8 cellular contexts compared by ENCODE assay signal in the genomic region with DNA sequence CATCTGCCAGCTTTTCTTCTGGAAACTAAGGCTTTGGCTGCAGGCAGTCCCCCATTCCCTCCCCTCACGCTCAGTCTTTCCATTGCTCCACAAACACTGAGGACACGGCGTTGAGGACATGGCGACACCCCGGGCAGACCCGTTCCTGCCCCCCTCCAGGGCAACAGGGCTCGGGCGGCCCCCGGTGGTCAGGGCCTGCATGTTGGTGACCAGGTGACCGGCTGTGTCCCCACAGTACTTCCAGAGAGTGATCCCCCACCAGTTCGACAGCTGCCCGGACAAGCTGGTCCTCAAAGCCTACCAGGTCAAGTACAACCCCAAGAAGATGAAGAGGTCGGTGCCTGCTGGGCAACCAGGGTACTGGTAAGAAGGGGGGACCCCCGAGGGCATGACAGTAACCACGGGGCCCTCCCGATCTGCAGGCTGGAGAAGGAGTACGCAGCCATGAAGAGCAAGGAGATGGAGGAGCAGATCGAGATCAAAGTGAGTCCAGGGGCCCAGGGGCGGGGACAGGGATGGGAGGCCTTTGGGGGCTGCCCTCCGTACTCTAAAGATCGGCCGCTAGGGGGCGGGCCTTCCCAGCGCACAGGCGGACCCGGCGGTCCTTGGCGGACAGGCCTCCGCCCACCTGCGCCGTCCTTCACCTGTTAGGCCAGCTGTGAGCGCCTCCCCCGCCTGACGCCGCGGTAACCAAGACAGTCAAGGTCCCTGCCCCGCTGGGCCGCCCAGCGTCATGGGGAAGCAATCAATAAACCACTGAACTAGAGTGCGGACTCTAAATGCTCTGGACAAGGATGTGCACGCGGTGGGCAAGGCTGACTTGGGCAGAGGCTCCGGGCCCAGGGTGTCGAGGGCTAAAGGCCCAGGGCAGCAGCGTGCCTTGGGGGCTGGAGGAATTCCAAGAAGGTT. TPM values are rescaled to one million over a fixed set of nuclear protein-coding genes. Genes with fewer than 3 reads are reported as not detected.
DNase-seq lines count a peak whose midpoint lies in the region; ATAC-seq and TF ChIP-seq lines count a peak whose summit lies in the region.

No MANE protein-coding gene starts in this region.

- ATAC-seq in omental fat pad (ENCODE audit: low FRiP score) (peak; percentile 60), upper lobe of right lung (peak; percentile 86), HG03354 (IDR thresholded peaks at IDR 0.05; ENCODE audit: poor library complexity, severe bottlenecking, unreplicated experiment) (no peak)

- DNase-seq in DMS53 (lab: John Stamatoyannopoulos, UW) (peak; percentile 96), KG1 (lab: John Stamatoyannopoulos, UW) (peak; percentile 11), RPMI8226 (peak; percentile 91), foreskin fibroblast (peak in 1 of 2 donors; percentile 78), omental fat pad (ENCODE audit: low spot score) (peak; percentile 46), upper lobe of right lung (peak; percentile 92)
- peak; percentile 47 for DNase-seq in activated effector memory CD4-positive, alpha-beta T cell treated with Interleukin-2 at 50 U/mL for 16 hours

- TF ChIP-seq CTCF in foreskin fibroblast (IDR thresholded peaks at IDR 0.05; ENCODE audit: low read depth, low read length) (peak; percentile 70), omental fat pad (IDR thresholded peaks at IDR 0.05) (peak in 1 of 3 donors; percentile 37), upper lobe of right lung (IDR thresholded peaks at IDR 0.05) (peak; percentile 83)

- H3K4me3 ChIP-seq in foreskin fibroblast (ENCODE audit: low read depth in 1 of 2, low read length in 2 of 2) (no peak overlapping the region), upper lobe of right lung (no peak overlapping the region)

- intact Hi-C loops in upper lobe of right lung (cut with DNase I) = no loop called here

- H3K9me3 ChIP-seq in upper lobe of right lung = no peaks in the 10 kb centered on the region

- no peaks in the 10 kb centered on the region for H3K36me3 ChIP-seq in upper lobe of right lung

- H3K4me1 ChIP-seq in upper lobe of right lung = no peaks in the 10 kb centered on the region

- no peaks in the 10 kb centered on the region for H3K27me3 ChIP-seq in upper lobe of right lung

- no peak overlapping the region for H3K27ac ChIP-seq in upper lobe of right lung

RNA-seq across cellular contexts. Expression of gene PRR36, which starts 21.1 kb away (rescaled TPM):
- not detected for total RNA-seq in omental fat pad
- total RNA-seq in upper lobe of right lung = 2.6 TPM

RNA-seq across cellular contexts. Expression of gene EVI5L, which starts 23.1 kb away (rescaled TPM):
- 10 to 100 TPM in 1 of 4 donors, 1 to 10 TPM in 3; 6.9 to 10.8 (median 7.9) TPM for total RNA-seq in omental fat pad
- total RNA-seq in upper lobe of right lung = 15.5 TPM

RNA-seq across cellular contexts. Expression of gene LRRC8E, which starts 35.2 kb away (rescaled TPM):
- total RNA-seq in omental fat pad = 1 to 10 TPM in 3 of 4 donors, under 1 TPM in 1; 0.79 to 6.5 (median 3.0) TPM
- 11.0 TPM for total RNA-seq in upper lobe of right lung

RNA-seq across cellular contexts. Expression of gene MAP2K7, which starts 50.6 kb away (rescaled TPM):
- total RNA-seq in omental fat pad = 10 to 100 TPM; 12.9 to 13.7 (median 13.6) TPM
- 36.4 TPM for total RNA-seq in upper lobe of right lung
